In genomic region chr6:137890983-137891537, GRCh38 we compare ENCODE assay signal across 28 cellular contexts.
"Had no signal": no experiment of that assay in that cellular context is flagged by ENCODE, and none has a peak within 500 bp of the region (broad histone marks: within the 10 kb centered on the region; RNA-seq: fewer than 3 reads in every experiment).

No MANE protein-coding gene starts in this region.

- DNase-seq: activated B cell treated with CpG ODN at 0.5 μM for 24 hours; activated CD4-positive, alpha-beta T cell treated with anti-CD3 and anti-CD28 coated beads for 48 hours; activated CD4-positive, alpha-beta T cell treated with anti-CD3 and anti-CD28 coated beads, Interleukin-2, amount 50 U/mL, for 1 hour; activated CD4-positive, alpha-beta T cell treated with anti-CD3 and anti-CD28 coated beads, Interleukin-2, amount 50 U/mL, for 48 hours; activated CD8-positive, alpha-beta memory T cell treated with anti-CD3 and anti-CD28 coated beads for 24 hours; activated CD8-positive, alpha-beta T cell treated with anti-CD3 and anti-CD28 coated beads for 36 hours; activated gamma-delta T cell; activated naive CD4-positive, alpha-beta T cell treated with anti-CD3 and anti-CD28 coated beads, Interleukin-2, amount 50 U/mL, for 16 hours; activated naive CD4-positive, alpha-beta T cell treated with Interleukin-2 at 50 U/mL for 16 hours; activated T-cell treated with anti-CD3 and anti-CD28 coated beads, Interleukin-2, amount 50 U/mL, for 48 hours; amniotic stem cell; anterior cingulate cortex; brain microvascular endothelial cell; dorsolateral prefrontal cortex; effector memory CD4-positive, alpha-beta T cell; endodermal cell; foreskin fibroblast; head of caudate nucleus; T-helper 1 cell; T-helper 17 cell; T1000; WERI-Rb-1 had no signal

- H3K27me3 ChIP-seq: brain microvascular endothelial cell had no signal

- ATAC-seq: activated CD4-positive, CD25-positive, alpha-beta regulatory T cell treated with anti-CD3 and anti-CD28 coated beads, Interleukin-2, amount 50 U/mL, for 24 hours; activated CD8-positive, alpha-beta T cell treated with anti-CD3 and anti-CD28 coated beads for 36 hours; esophagus mucosa; T-helper 17 cell had no signal

- H3K27ac ChIP-seq: brain microvascular endothelial cell, coronary artery, dorsolateral prefrontal cortex, WERI-Rb-1 had no signal

- FAIRE-seq: astrocyte, bronchial epithelial cell, frontal cortex had no signal

- H3K4me3 ChIP-seq: coronary artery, dorsolateral prefrontal cortex had no signal

- H3K36me3 ChIP-seq: brain microvascular endothelial cell, WERI-Rb-1 had no signal
